ENCODE assay signal across 15 cellular contexts in the genomic region with DNA sequence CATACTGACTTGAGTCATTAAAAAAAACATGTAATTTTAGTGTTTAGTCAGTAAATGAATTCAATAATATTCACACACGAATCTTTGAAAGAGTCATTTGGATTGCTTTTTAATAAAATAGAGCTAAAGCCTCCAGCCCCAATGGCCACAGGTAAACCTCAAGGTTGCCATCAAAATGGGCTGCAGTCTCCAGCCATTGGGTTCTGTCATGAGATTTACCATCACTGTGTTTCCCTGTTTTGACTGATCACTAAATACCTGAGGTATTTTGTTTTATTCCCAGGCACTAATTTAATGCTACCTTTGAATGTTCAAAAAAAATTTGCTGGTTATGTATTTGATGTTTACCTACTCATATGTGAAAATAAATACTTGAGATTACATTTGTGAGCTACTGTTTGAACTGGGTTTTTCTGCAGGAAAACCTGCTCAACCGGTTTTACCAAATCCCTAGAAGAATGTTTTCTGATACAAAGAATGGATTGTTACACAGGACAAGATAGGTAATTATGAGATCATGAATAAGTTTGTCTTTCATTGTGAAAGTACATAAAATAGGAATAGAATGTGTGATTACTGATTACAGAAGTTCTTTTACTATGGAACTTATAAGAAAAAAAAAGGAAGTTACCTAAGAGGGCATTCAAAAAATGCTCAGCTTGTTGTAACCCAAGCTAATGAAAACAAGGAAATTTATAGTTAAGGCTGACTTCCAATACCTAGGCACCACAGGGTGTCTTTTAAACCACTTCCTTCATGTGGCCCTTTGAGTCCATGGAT.
DNase-seq lines count a peak whose midpoint lies in the region; ATAC-seq and TF ChIP-seq lines count a peak whose summit lies in the region.
"Had no signal": no experiment of that assay in that cellular context is flagged by ENCODE, and none has a peak within 500 bp of the region (broad histone marks: within the 10 kb centered on the region; RNA-seq: fewer than 3 reads in every experiment).

No MANE protein-coding gene starts in this region.

- CTCF ChIA-PET in RWPE1 (lab: Yijun Ruan, JAX): no interaction called here

- DNase-seq in COR-L47 (lab: John Stamatoyannopoulos, UW) (peak; percentile 78), LNCaP clone FGC (ENCODE audit: low read depth) (peak; percentile 95), RWPE1 (ENCODE audit: low spot score) (peak; percentile 63), kidney tubule cell (ENCODE audit: low spot score) (peak; percentile 56)
- DNase-seq: activated naive CD8-positive, alpha-beta T cell treated with anti-CD3 and anti-CD28 coated beads, Interleukin-2, amount 50 U/mL, for 24 hours; effector CD4-positive, alpha-beta T cell; head of caudate nucleus; NCI-H82; SW 1271 had no signal

- ATAC-seq in HG03159 (IDR thresholded peaks at IDR 0.05; ENCODE audit: unreplicated experiment) (no peak), GM18867 (IDR thresholded peaks at IDR 0.05; ENCODE audit: unreplicated experiment) (no peak), SK-N-SH treated with all-trans-retinoic acid at 6 μM for 48 hours (no peak), HG03378 (IDR thresholded peaks at IDR 0.05; ENCODE audit: unreplicated experiment) (no peak)
- ATAC-seq: activated naive CD8-positive, alpha-beta T cell treated with anti-CD3 and anti-CD28 coated beads, Interleukin-2, amount 50 U/mL, for 24 hours; K562 had no signal

- peak overlapping the region; percentile 1; the same call in 1 of the 2 replicates for H3K4me3 ChIP-seq in LNCaP clone FGC (ENCODE audit: low read depth, low read length)
- H3K4me3 ChIP-seq: K562, right atrium auricular region had no signal

- H3K27ac ChIP-seq in RWPE1: no peak overlapping the region
- H3K27ac ChIP-seq: right atrium auricular region had no signal

- TF ChIP-seq CTCF in LNCaP clone FGC (IDR thresholded peaks at IDR 0.05; ENCODE audit: control insufficient read depth, extremely low read depth, insufficient read depth) (no peak), RWPE1 (conservative IDR thresholded peaks at IDR 0.05; ENCODE audit: low read depth) (no peak)

- POLR2A ChIA-PET in RWPE1 (lab: Yijun Ruan, JAX; ENCODE audit: low non-redundant PET): no interaction called here

TF ChIP-seq in SK-N-SH treated with all-trans-retinoic acid at 6 μM for 48 hours, 23 proteins besides CTCF, POLR2A, EP300 and RAD21:
- TF ChIP-seq ZFP30 (CRISPR knock-in tag; IDR thresholded peaks at IDR 0.05) (no peak), CSDC2 (CRISPR knock-in tag; IDR thresholded peaks at IDR 0.05) (no peak), TOX (CRISPR knock-in tag; IDR thresholded peaks at IDR 0.05; ENCODE audit: borderline replicate concordance) (no peak), TCF4 (CRISPR knock-in tag; IDR thresholded peaks at IDR 0.05; ENCODE audit: borderline replicate concordance) (no peak), ISL1 (CRISPR knock-in tag; IDR thresholded peaks at IDR 0.05) (no peak), ESRRG (CRISPR knock-in tag; IDR thresholded peaks at IDR 0.05) (no peak), ZNF8 (CRISPR knock-in tag; IDR thresholded peaks at IDR 0.05) (no peak), RARB (CRISPR knock-in tag; IDR thresholded peaks at IDR 0.05) (no peak), ZFP3 (CRISPR knock-in tag; IDR thresholded peaks at IDR 0.05) (no peak), BACH2 (CRISPR knock-in tag; IDR thresholded peaks at IDR 0.05; ENCODE audit: borderline replicate concordance) (no peak), OSR1 (CRISPR knock-in tag; IDR thresholded peaks at IDR 0.05) (no peak), GLIS3 (CRISPR knock-in tag; IDR thresholded peaks at IDR 0.05) (no peak), ZNF70 (CRISPR knock-in tag; IDR thresholded peaks at IDR 0.05) (no peak)
- TF ChIP-seq, protein P1, sequence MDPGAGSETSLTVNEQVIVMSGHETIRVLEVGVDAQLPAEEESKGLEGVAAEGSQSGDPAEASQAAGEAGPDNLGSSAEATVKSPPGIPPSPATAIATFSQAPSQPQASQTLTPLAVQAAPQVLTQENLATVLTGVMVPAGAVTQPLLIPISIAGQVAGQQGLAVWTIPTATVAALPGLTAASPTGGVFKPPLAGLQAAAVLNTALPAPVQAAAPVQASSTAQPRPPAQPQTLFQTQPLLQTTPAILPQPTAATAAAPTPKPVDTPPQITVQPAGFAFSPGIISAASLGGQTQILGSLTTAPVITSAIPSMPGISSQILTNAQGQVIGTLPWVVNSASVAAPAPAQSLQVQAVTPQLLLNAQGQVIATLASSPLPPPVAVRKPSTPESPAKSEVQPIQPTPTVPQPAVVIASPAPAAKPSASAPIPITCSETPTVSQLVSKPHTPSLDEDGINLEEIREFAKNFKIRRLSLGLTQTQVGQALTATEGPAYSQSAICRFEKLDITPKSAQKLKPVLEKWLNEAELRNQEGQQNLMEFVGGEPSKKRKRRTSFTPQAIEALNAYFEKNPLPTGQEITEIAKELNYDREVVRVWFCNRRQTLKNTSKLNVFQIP (CRISPR knock-in tag; IDR thresholded peaks at IDR 0.05; ENCODE audit: borderline replicate concordance, low read depth): no peak
- TF ChIP-seq, protein P2, sequence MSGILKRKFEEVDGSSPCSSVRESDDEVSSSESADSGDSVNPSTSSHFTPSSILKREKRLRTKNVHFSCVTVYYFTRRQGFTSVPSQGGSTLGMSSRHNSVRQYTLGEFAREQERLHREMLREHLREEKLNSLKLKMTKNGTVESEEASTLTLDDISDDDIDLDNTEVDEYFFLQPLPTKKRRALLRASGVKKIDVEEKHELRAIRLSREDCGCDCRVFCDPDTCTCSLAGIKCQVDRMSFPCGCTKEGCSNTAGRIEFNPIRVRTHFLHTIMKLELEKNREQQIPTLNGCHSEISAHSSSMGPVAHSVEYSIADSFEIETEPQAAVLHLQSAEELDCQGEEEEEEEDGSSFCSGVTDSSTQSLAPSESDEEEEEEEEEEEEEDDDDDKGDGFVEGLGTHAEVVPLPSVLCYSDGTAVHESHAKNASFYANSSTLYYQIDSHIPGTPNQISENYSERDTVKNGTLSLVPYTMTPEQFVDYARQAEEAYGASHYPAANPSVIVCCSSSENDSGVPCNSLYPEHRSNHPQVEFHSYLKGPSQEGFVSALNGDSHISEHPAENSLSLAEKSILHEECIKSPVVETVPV (CRISPR knock-in tag; IDR thresholded peaks at IDR 0.05): no peak
- TF ChIP-seq, protein P3, sequence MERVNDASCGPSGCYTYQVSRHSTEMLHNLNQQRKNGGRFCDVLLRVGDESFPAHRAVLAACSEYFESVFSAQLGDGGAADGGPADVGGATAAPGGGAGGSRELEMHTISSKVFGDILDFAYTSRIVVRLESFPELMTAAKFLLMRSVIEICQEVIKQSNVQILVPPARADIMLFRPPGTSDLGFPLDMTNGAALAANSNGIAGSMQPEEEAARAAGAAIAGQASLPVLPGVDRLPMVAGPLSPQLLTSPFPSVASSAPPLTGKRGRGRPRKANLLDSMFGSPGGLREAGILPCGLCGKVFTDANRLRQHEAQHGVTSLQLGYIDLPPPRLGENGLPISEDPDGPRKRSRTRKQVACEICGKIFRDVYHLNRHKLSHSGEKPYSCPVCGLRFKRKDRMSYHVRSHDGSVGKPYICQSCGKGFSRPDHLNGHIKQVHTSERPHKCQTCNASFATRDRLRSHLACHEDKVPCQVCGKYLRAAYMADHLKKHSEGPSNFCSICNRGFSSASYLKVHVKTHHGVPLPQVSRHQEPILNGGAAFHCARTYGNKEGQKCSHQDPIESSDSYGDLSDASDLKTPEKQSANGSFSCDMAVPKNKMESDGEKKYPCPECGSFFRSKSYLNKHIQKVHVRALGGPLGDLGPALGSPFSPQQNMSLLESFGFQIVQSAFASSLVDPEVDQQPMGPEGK (CRISPR knock-in tag; IDR thresholded peaks at IDR 0.05; ENCODE audit: borderline replicate concordance): no peak
- TF ChIP-seq, protein P4, sequence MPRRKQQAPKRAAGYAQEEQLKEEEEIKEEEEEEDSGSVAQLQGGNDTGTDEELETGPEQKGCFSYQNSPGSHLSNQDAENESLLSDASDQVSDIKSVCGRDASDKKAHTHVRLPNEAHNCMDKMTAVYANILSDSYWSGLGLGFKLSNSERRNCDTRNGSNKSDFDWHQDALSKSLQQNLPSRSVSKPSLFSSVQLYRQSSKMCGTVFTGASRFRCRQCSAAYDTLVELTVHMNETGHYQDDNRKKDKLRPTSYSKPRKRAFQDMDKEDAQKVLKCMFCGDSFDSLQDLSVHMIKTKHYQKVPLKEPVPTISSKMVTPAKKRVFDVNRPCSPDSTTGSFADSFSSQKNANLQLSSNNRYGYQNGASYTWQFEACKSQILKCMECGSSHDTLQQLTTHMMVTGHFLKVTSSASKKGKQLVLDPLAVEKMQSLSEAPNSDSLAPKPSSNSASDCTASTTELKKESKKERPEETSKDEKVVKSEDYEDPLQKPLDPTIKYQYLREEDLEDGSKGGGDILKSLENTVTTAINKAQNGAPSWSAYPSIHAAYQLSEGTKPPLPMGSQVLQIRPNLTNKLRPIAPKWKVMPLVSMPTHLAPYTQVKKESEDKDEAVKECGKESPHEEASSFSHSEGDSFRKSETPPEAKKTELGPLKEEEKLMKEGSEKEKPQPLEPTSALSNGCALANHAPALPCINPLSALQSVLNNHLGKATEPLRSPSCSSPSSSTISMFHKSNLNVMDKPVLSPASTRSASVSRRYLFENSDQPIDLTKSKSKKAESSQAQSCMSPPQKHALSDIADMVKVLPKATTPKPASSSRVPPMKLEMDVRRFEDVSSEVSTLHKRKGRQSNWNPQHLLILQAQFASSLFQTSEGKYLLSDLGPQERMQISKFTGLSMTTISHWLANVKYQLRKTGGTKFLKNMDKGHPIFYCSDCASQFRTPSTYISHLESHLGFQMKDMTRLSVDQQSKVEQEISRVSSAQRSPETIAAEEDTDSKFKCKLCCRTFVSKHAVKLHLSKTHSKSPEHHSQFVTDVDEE (CRISPR knock-in tag; IDR thresholded peaks at IDR 0.05): no peak
